ENCODE assay signal across 8 cellular contexts in genomic region chr5:169583424-169584215, GRCh38. TPM values are rescaled to one million over a fixed set of nuclear protein-coding genes. Genes with fewer than 3 reads are reported as not detected.
DNase-seq lines count a peak whose midpoint lies in the region; ATAC-seq and TF ChIP-seq lines count a peak whose summit lies in the region.

A gene with protein sequence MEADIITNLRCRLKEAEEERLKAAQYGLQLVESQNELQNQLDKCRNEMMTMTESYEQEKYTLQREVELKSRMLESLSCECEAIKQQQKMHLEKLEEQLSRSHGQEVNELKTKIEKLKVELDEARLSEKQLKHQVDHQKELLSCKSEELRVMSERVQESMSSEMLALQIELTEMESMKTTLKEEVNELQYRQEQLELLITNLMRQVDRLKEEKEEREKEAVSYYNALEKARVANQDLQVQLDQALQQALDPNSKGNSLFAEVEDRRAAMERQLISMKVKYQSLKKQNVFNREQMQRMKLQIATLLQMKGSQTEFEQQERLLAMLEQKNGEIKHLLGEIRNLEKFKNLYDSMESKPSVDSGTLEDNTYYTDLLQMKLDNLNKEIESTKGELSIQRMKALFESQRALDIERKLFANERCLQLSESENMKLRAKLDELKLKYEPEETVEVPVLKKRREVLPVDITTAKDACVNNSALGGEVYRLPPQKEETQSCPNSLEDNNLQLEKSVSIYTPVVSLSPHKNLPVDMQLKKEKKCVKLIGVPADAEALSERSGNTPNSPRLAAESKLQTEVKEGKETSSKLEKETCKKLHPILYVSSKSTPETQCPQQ (plus strand): TSS chr5:169583773. CDS start chr5:169588417, 4,644 bp downstream.

- under 1% methylated on average over 53 of the region's 53 CpGs for WGBS in right cardiac atrium

- DNase-seq in NCI-H187 treated with DMSO at 0.1 percent for 48 hours (lab: John Stamatoyannopoulos, UW) (peak; percentile 66), ascending aorta (ENCODE audit: low spot score in 2 of 2) (peak; percentile 83 to 97), right cardiac atrium (peak; percentile 95 to 98 (median 98)), pulmonary artery endothelial cell (ENCODE audit: low read depth, low spot score) (peak; percentile 84), vagina (ENCODE audit: extremely low spot score in 2 of 2) (peak; percentile 96 to 97)

- intact Hi-C loops in T-helper 2 cell treated with Interferon-gamma antibody and Interleukin-4, amounts not matched to agents 100 ng/mL and 5 ng/mL, for 36 hours (cut with micrococcal nuclease), result loop anchor here (1.0 kb wide), 5 partner anchors 54 to 1097 kb away; partner anchors contain the start of genes DOCK2, PANK3 and RARS1
- intact Hi-C loops in ascending aorta (cut with DNase I), result loop anchor here (2.0 to 5.0 kb wide), 3 partner anchors 281 to 1005 kb away; partner anchors contain the start of genes PANK3 and SLIT3
- intact Hi-C loops in right cardiac atrium (cut with DNase I), result no loop called here
- intact Hi-C loops in vagina (cut with DNase I), result loop anchor here (10.0 kb wide), 1 partner anchor 909 kb away; no protein-coding TSS in a partner anchor

- H3K4me1 ChIP-seq in ascending aorta (no peaks in the 10 kb centered on the region), right cardiac atrium (ENCODE audit: control insufficient read depth, insufficient read depth, low read length) (no peaks in the 10 kb centered on the region), vagina (peaks cover 12% of the 10 kb centered on the region)

- ATAC-seq in GM18499 (IDR thresholded peaks at IDR 0.05; ENCODE audit: insufficient read depth, unreplicated experiment) (peak; percentile 58), HG02943 (IDR thresholded peaks at IDR 0.05; ENCODE audit: low read depth, unreplicated experiment) (peak; percentile 85), right cardiac atrium (peak; percentile 96 to 97)

- H3K27ac ChIP-seq in ascending aorta (peak within 1 kb of the TSS; percentile 54 to 74), right cardiac atrium (ENCODE audit: low read length) (peak within 1 kb of the TSS; percentile 46), vagina (peak within 1 kb of the TSS; percentile 62)

- H3K27me3 ChIP-seq in ascending aorta (no peaks in the 10 kb centered on the region), right cardiac atrium (ENCODE audit: control insufficient read depth, insufficient read depth) (no peaks in the 10 kb centered on the region), vagina (no peaks in the 10 kb centered on the region)

- TF ChIP-seq CTCF in ascending aorta (IDR thresholded peaks at IDR 0.05), result no peak
- TF ChIP-seq CTCF in vagina (IDR thresholded peaks at IDR 0.05), result no peak

- peak in 1 of 2 donors; percentile 37 for TF ChIP-seq POLR2A in vagina (IDR thresholded peaks at IDR 0.05)

- H3K4me3 ChIP-seq in ascending aorta (peak within 1 kb of the TSS; percentile 51 to 97), right cardiac atrium (ENCODE audit: low read length) (peak within 1 kb of the TSS; percentile 74), vagina (peak within 1 kb of the TSS; percentile 55 to 77)

- no peaks in the 10 kb centered on the region for H3K36me3 ChIP-seq in ascending aorta
- no peaks in the 10 kb centered on the region for H3K36me3 ChIP-seq in vagina

- H3K9me3 ChIP-seq in ascending aorta (no peaks in the 10 kb centered on the region), right cardiac atrium (ENCODE audit: control insufficient read depth, low read length) (no peaks in the 10 kb centered on the region), vagina (no peaks in the 10 kb centered on the region)

RNA-seq across cellular contexts. Expression of the gene that starts here (rescaled TPM):
- 36.0 and 38.5 TPM in 2 replicates for total RNA-seq in T-helper 2 cell treated with Interferon-gamma antibody and Interleukin-4, amounts not matched to agents 100 ng/mL and 5 ng/mL, for 36 hours
- 5.5 TPM for total RNA-seq in ascending aorta
- total RNA-seq in right cardiac atrium, result 1 to 10 TPM; 4.4 to 5.9 (median 5.3) TPM
- 2.6 TPM for polyA plus RNA-seq in right cardiac atrium
- total RNA-seq in pulmonary artery endothelial cell, result 18.5 and 34.1 TPM in 2 replicates
- 13.3 TPM for total RNA-seq in vagina

Comparison
In these comparisons a context has a peak if more than half of its experiments do, and no peak if none do; other contexts are left out.
1. Peak in every context shown above with its lines: DNase-seq, ATAC-seq, H3K4me3 ChIP-seq and H3K27ac ChIP-seq.
2. intact Hi-C loops: an anchor here in T-helper 2 cell treated with Interferon-gamma antibody and Interleukin-4, amounts not matched to agents 100 ng/mL and 5 ng/mL, for 36 hours (1.0 kb wide), ascending aorta (2.0 to 5.0 kb wide) and vagina (10.0 kb wide); none called in right cardiac atrium.